Comparison of ENCODE assay signal across 9 cellular contexts in the genomic region with DNA sequence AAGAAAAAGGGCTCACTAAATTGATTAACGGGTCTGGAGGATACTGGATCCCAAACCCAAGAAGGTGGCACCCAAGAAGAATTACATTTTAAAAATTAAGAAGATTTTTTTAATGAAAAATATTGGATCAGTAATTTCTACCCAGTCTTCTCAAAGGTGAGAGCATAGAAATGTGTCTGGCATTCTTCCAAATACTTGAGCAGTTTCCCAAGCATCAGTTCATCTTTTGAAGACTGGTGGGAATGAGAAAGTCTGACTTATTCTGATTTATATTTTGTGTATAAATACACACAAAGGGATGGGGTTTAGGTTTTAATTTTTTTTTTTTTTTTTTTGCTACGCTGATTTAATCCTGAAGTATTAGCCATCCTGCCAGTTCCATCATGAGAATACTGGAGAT. TPM values are rescaled to one million over a fixed set of nuclear protein-coding genes. Genes with fewer than 3 reads are reported as not detected.
DNase-seq lines count a peak whose midpoint lies in the region; ATAC-seq and TF ChIP-seq lines count a peak whose summit lies in the region.
"Had no signal": no experiment of that assay in that cellular context is flagged by ENCODE, and none has a peak within 500 bp of the region (broad histone marks: within the 10 kb centered on the region; RNA-seq: fewer than 3 reads in every experiment).

No MANE protein-coding gene starts in this region.

- H3K9me3 Mint-ChIP-seq in endothelial cell (ENCODE audit: unreplicated experiment) = no peaks in the 10 kb centered on the region

- no peak overlapping the region for H2AFZ ChIP-seq in PC-9

- 29 to 31% (median 29%) methylated on average over 2 of the region's 2 CpGs for WGBS in psoas muscle, 3 donors

- peak overlapping the region; percentile 96 for H3K4me2 ChIP-seq in PC-9

- no peaks in the 10 kb centered on the region for H3K9me2 ChIP-seq in PC-9 (ENCODE audit: insufficient read depth)

- H3K36me3 Mint-ChIP-seq in endothelial cell (ENCODE audit: low read depth, unreplicated experiment) = peaks cover 8% of the 10 kb centered on the region

- H3K27ac Mint-ChIP-seq in endothelial cell (ENCODE audit: unreplicated experiment) = peak overlapping the region; percentile 96

- CTCF ChIA-PET in PC-9 (lab: Charles Lee) = no interaction called here

- no peaks in the 10 kb centered on the region for H3K27me3 ChIP-seq in PC-9 (ENCODE audit: insufficient read depth, low read depth)
- H3K27me3 ChIP-seq in psoas muscle (ENCODE audit: insufficient read depth in 3 of 3, low read length in 2 of 3) = no peaks in the 10 kb centered on the region

- ATAC-seq in psoas muscle = no peak
- ATAC-seq in HG02642 (IDR thresholded peaks at IDR 0.05; ENCODE audit: poor library complexity, unreplicated experiment) = no peak
- ATAC-seq in HG03432 (IDR thresholded peaks at IDR 0.05; ENCODE audit: unreplicated experiment) = no peak
- ATAC-seq in HG03565 (IDR thresholded peaks at IDR 0.05; ENCODE audit: unreplicated experiment) = no peak

- intact Hi-C loops in PC-9 (cut with micrococcal nuclease; ENCODE audit: unreplicated experiment) = no loop called here
- intact Hi-C loops in psoas muscle (cut with DNase I) = no loop called here

- TF ChIP-seq CTCF in PC-9 (conservative IDR thresholded peaks at IDR 0.05) = no peak
- no peak for TF ChIP-seq CTCF in endothelial cell (IDR thresholded peaks at IDR 0.05; ENCODE audit: unreplicated experiment)
- no peak for TF ChIP-seq CTCF in psoas muscle (IDR thresholded peaks at IDR 0.05)

- BruUV-seq in PC-9 (replicated peaks; lab: Mats Ljungman, UMichigan) = no TSS peak

- peaks cover 4% of the 10 kb centered on the region for H3K27me3 Mint-ChIP-seq in endothelial cell (ENCODE audit: unreplicated experiment)

- H3K36me3 ChIP-seq in PC-9 (ENCODE audit: low read depth) = peaks cover 16% of the 10 kb centered on the region
- no peaks in the 10 kb centered on the region for H3K36me3 ChIP-seq in psoas muscle (ENCODE audit: insufficient read depth in 1 of 2, low read depth in 1 of 2)

- H3K9me3 ChIP-seq in PC-9 (ENCODE audit: insufficient read depth, low read depth) = no peaks in the 10 kb centered on the region
- H3K9me3 ChIP-seq in psoas muscle = no peaks in the 10 kb centered on the region

- H3K4me3 Mint-ChIP-seq in endothelial cell (ENCODE audit: unreplicated experiment) = peak overlapping the region; percentile 87

- H3K4me3 ChIP-seq in PC-9 (peak overlapping the region; percentile 96; the same call in 1 of the 2 replicates), psoas muscle (peak overlapping the region; percentile 97)

- H3K4me1 Mint-ChIP-seq in endothelial cell (ENCODE audit: unreplicated experiment) = peaks cover 51% of the 10 kb centered on the region

- peaks cover 86% of the 10 kb centered on the region for H3K79me2 ChIP-seq in PC-9 (ENCODE audit: low read depth)

- H4K20me1 ChIP-seq in PC-9 (ENCODE audit: insufficient read depth) = no peaks in the 10 kb centered on the region; the same call in 1 of the 2 replicates

- H3K27ac ChIP-seq in PC-9 = no peak overlapping the region
- peak overlapping the region; percentile 98 for H3K27ac ChIP-seq in psoas muscle

- DNase-seq in DMS53 (lab: John Stamatoyannopoulos, UW) (peak; percentile 30), DMS53 treated with DMSO at 0.1 percent for 48 hours (lab: John Stamatoyannopoulos, UW; ENCODE audit: unreplicated experiment) (no peak), PC-9 (no peak), endothelial cell (ENCODE audit: low spot score) (no peak), psoas muscle (no peak)
- DNase-seq: stimulated activated CD4-positive, alpha-beta T cell treated with anti-CD3 and anti-CD28 coated beads, Interleukin-15, amount 100 ng/mL, for 24 hours had no signal

- H3F3A ChIP-seq in PC-9 (ENCODE audit: insufficient read depth, low read depth) = peaks cover 4% of the 10 kb centered on the region

- POLR2A ChIA-PET in PC-9 (lab: Charles Lee; ENCODE audit: unreplicated experiment) = interaction anchor here (0.6 kb wide), 2 partner anchors 8 to 358 kb away, joined by 10 to 11 read pairs; no protein-coding TSS in a partner anchor

- peaks cover 40% of the 10 kb centered on the region for H3K4me1 ChIP-seq in PC-9 (replicated peaks; ENCODE audit: insufficient read depth)
- peaks cover 36% of the 10 kb centered on the region for H3K4me1 ChIP-seq in psoas muscle

RNA-seq across cellular contexts. Expression of gene MGME1, which starts 3.3 kb away (rescaled TPM):
- total RNA-seq in PC-9 (2021) (31.3 and 42.8 TPM in 2 replicates), endothelial cell (ENCODE audit: unreplicated experiment) (17.5 TPM), psoas muscle (10 to 100 TPM in 2 of 4 donors, 1 to 10 TPM in 2; 8.6 to 21.8 (median 12.2) TPM)
- polyA plus RNA-seq in psoas muscle = 10 to 100 TPM in 1 of 3 donors, 1 to 10 TPM in 2; 4.3 to 13.4 (median 6.8) TPM

RNA-seq across cellular contexts. Expression of gene SNX5, which starts 3.5 kb away (rescaled TPM):
- total RNA-seq in PC-9 (2021) (97.7 and 116 TPM in 2 replicates), endothelial cell (ENCODE audit: unreplicated experiment) (61.7 TPM), psoas muscle (10 to 100 TPM; 59.8 to 81.3 (median 69.7) TPM)
- polyA plus RNA-seq in psoas muscle = 100 to 1,000 TPM in 1 of 3 donors, 10 to 100 TPM in 2; 82.7 to 113 (median 89.6) TPM
